ENCODE assay signal across 29 cellular contexts in the genomic region with DNA sequence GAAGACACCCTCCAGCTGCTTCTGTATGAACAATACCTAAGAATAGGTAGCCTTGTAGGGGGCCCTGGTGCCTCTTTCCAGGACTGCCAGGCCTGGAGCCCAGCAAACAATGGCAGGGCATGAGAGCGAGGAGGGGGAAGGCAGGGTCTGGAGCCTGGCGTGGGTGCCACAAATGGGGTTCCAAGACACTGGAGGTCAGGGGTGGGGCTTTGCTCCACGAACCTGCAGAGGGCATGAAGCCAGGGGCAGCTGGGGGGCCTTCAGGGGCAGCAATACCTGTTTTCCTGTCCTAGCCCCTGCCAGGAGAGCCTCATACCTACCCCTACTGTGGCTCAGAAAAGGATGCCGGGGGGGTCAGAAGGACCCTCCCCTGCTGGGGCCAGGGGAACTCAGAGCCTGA.
"Had no signal": no experiment of that assay in that cellular context is flagged by ENCODE, and none has a peak within 500 bp of the region (broad histone marks: within the 10 kb centered on the region; RNA-seq: fewer than 3 reads in every experiment).

No MANE protein-coding gene starts in this region.

- H3K27me3 Mint-ChIP-seq: naive thymus-derived CD4-positive, alpha-beta T cell; progenitor cell of endocrine pancreas; stimulated activated memory B cell treated with anti-CD40 and anti-IgM and Interleukin-4, amounts not matched to agents 10 μg/mL and 1 μg/mL and 100 μg/mL, for 72 hours; stimulated activated naive CD8-positive, alpha-beta T cell treated with anti-CD3 and anti-CD28 coated beads, Interleukin-15, amount 100 ng/mL, for 72 hours; type B pancreatic cell had no signal

- H3K36me3 ChIP-seq: uterus had no signal

- H3K27ac Mint-ChIP-seq: naive thymus-derived CD4-positive, alpha-beta T cell; nephron; progenitor cell of endocrine pancreas; stimulated activated memory B cell treated with anti-CD40 and anti-IgM and Interleukin-4, amounts not matched to agents 10 μg/mL and 1 μg/mL and 100 μg/mL, for 72 hours; stimulated activated naive CD8-positive, alpha-beta T cell treated with anti-CD3 and anti-CD28 coated beads, Interleukin-15, amount 100 ng/mL, for 72 hours; type B pancreatic cell had no signal

- H3K9me3 Mint-ChIP-seq: natural killer cell had no signal

- H3K4me1 Mint-ChIP-seq: stimulated activated memory B cell treated with anti-CD40 and anti-IgM and Interleukin-4, amounts not matched to agents 10 μg/mL and 1 μg/mL and 100 μg/mL, for 72 hours had no signal

- H3K27me3 ChIP-seq: neutrophil, pancreas, right lobe of liver, sigmoid colon, spleen, suprapubic skin, testis, tibial artery, transverse colon, upper lobe of right lung, uterus had no signal

- DNase-seq: naive thymus-derived CD4-positive, alpha-beta T cell; natural killer cell; nucleus accumbens; pancreas; psoas muscle; right lobe of liver; sigmoid colon; spleen; stimulated activated CD4-positive, alpha-beta T cell treated with anti-CD3 and anti-CD28 coated beads, Interleukin-12 subunit alpha, Interleukin-12 subunit beta, amount 100 ng/mL, for 4 hours; stimulated activated CD4-positive, alpha-beta T cell treated with anti-CD3 and anti-CD28 coated beads, Interleukin-1b, Interleukin-23, amount 100 ng/mL, for 48 hours; stimulated activated CD4-positive, alpha-beta T cell treated with anti-CD3 and anti-CD28 coated beads, Interleukin-4, amount 100 ng/mL, for 1 hour; stimulated activated CD4-positive, alpha-beta T cell treated with anti-CD3 and anti-CD28 coated beads, Interleukin-4, amount 100 ng/mL, for 4 hours; stimulated activated CD8-positive, alpha-beta memory T cell treated with anti-CD3 and anti-CD28 coated beads, Interleukin-4, amount 100 ng/mL, for 48 hours; stimulated activated naive CD8-positive, alpha-beta T cell treated with anti-CD3 and anti-CD28 coated beads, Interleukin-15, amount 100 ng/mL, for 72 hours; stimulated activated naive CD8-positive, alpha-beta T cell treated with anti-CD3 and anti-CD28 coated beads, Interleukin-15, Interleukin-2, amounts not matched to agents 100 U/mL and 50 U/mL, for 24 hours; substantia nigra; testis; tibial artery; transverse colon; upper lobe of right lung; uterus had no signal

- H3K4me3 Mint-ChIP-seq: naive thymus-derived CD4-positive, alpha-beta T cell; natural killer cell; nephron; stimulated activated memory B cell treated with anti-CD40 and anti-IgM and Interleukin-4, amounts not matched to agents 10 μg/mL and 1 μg/mL and 100 μg/mL, for 72 hours; stimulated activated naive CD8-positive, alpha-beta T cell treated with anti-CD3 and anti-CD28 coated beads, Interleukin-15, amount 100 ng/mL, for 72 hours; type B pancreatic cell had no signal

- H3K4me3 ChIP-seq: pancreas, psoas muscle, right lobe of liver, sigmoid colon, smooth muscle cell, spleen, suprapubic skin, testis, tibial artery, transverse colon, upper lobe of right lung, uterus had no signal

- H3K4me1 ChIP-seq: pancreas, psoas muscle, right lobe of liver, spleen, suprapubic skin, testis, upper lobe of right lung had no signal

- H3K27ac ChIP-seq: neutrophil, pancreas, psoas muscle, right lobe of liver, sigmoid colon, spleen, suprapubic skin, testis, tibial artery, transverse colon, upper lobe of right lung, uterus had no signal

- H3K9me3 ChIP-seq: neutrophil, pancreas, right lobe of liver, suprapubic skin, testis, transverse colon, upper lobe of right lung had no signal

- ATAC-seq: naive thymus-derived CD4-positive, alpha-beta T cell; natural killer cell; pancreas; psoas muscle; right cardiac atrium; stimulated activated memory B cell treated with anti-CD40 and anti-IgM and Interleukin-4, amounts not matched to agents 10 μg/mL and 1 μg/mL and 100 μg/mL, for 72 hours; stimulated activated naive CD8-positive, alpha-beta T cell treated with anti-CD3 and anti-CD28 coated beads, Interleukin-15, amount 100 ng/mL, for 72 hours; stimulated activated naive CD8-positive, alpha-beta T cell treated with anti-CD3 and anti-CD28 coated beads, Interleukin-15, Interleukin-2, amounts not matched to agents 100 U/mL and 50 U/mL, for 24 hours had no signal
